11 cellular contexts compared by ENCODE assay signal in genomic region chr6:166907373-166907841, GRCh38. TPM values are rescaled to one million over a fixed set of nuclear protein-coding genes. Genes with fewer than 3 reads are reported as not detected.
DNase-seq lines count a peak whose midpoint lies in the region; ATAC-seq, FAIRE-seq and TF ChIP-seq lines count a peak whose summit lies in the region.
"Had no signal": no experiment of that assay in that cellular context is flagged by ENCODE, and none has a peak within 500 bp of the region (broad histone marks: within the 10 kb centered on the region; RNA-seq: fewer than 3 reads in every experiment).

No MANE protein-coding gene starts in this region.

- H3K27ac ChIP-seq in CD4-positive, alpha-beta memory T cell (ENCODE audit: low read depth, low read length): no peak overlapping the region
- H3K27ac ChIP-seq in kidney (ENCODE audit: low read depth in 2 of 2, low read length in 2 of 2): no peak overlapping the region
- H3K27ac ChIP-seq: pancreas, suprapubic skin had no signal

- CTCF ChIA-PET in CD4-positive, alpha-beta memory T cell (lab: Charles Lee; ENCODE audit: partially characterized antibody): interaction anchor here (1.0 to 1.5 kb wide), 2 partner anchors 83 to 231 kb away, joined by 3 read pairs; no protein-coding TSS in a partner anchor

- no peaks in the 10 kb centered on the region for H3K27me3 ChIP-seq in CD4-positive, alpha-beta memory T cell (ENCODE audit: insufficient read depth, low read length)
- H3K27me3 ChIP-seq: pancreas, suprapubic skin had no signal

- POLR2A ChIA-PET in CD4-positive, alpha-beta memory T cell (lab: Charles Lee; ENCODE audit: partially characterized antibody): interaction anchor here (1.2 kb wide), 1 partner anchor 42 kb away, joined by 3 read pairs; no protein-coding TSS in a partner anchor

- intact Hi-C loops in CD4-positive, alpha-beta memory T cell (cut with micrococcal nuclease): no loop called here
- intact Hi-C loops in kidney (cut with DNase I): no loop called here

- H3K4me1 ChIP-seq in CD4-positive, alpha-beta memory T cell (ENCODE audit: insufficient read depth, low read length): peaks cover 20% of the 10 kb centered on the region
- H3K4me1 ChIP-seq in kidney (ENCODE audit: control insufficient read depth in 1 of 2, insufficient read depth in 1 of 2, low read depth in 1 of 2, low read length in 2 of 2): no peaks in the 10 kb centered on the region
- H3K4me1 ChIP-seq: pancreas, suprapubic skin had no signal

- no peaks in the 10 kb centered on the region for H3K9me3 Mint-ChIP-seq in CD4-positive, alpha-beta memory T cell
- peaks cover 4% of the 10 kb centered on the region for H3K9me3 Mint-ChIP-seq in T-helper 1 cell treated with Interleukin-12 subunit alpha and Interleukin-12 subunit beta and Interleukin-4 antibody, amounts not matched to agents 30 μg/mL and 1 μg/mL, for 36 hours

- peak overlapping the region; percentile 43 to 87 (median 55) for H3K27ac Mint-ChIP-seq in CD4-positive, alpha-beta memory T cell
- H3K27ac Mint-ChIP-seq in T-helper 1 cell treated with Interleukin-12 subunit alpha and Interleukin-12 subunit beta and Interleukin-4 antibody, amounts not matched to agents 30 μg/mL and 1 μg/mL, for 36 hours: peak overlapping the region; percentile 69

- peaks cover 11 to 41% of the 10 kb centered on the region in 2 donors for H3K36me3 Mint-ChIP-seq in CD4-positive, alpha-beta memory T cell
- H3K36me3 Mint-ChIP-seq in T-helper 1 cell treated with Interleukin-12 subunit alpha and Interleukin-12 subunit beta and Interleukin-4 antibody, amounts not matched to agents 30 μg/mL and 1 μg/mL, for 36 hours (ENCODE audit: low read depth): peaks cover 15% of the 10 kb centered on the region

- peak in 2 of 5 donors; percentile 6 to 16 for DNase-seq in CD4-positive, alpha-beta memory T cell
- DNase-seq in GM19238 (ENCODE audit: insufficient read length, low spot score) (peak; percentile 57), RPMI8226 (no peak), kidney (no peak), HPDE6-E6E7 (ENCODE audit: extremely low spot score) (no peak), NCI-H2107 treated with DMSO at 0.1 percent for 48 hours (lab: John Stamatoyannopoulos, UW; ENCODE audit: unreplicated experiment) (no peak)
- DNase-seq: NCI-H1417, pancreas had no signal

- H3K4me3 ChIP-seq in CD4-positive, alpha-beta memory T cell (ENCODE audit: low read length in 2 of 2): no peak overlapping the region
- H3K4me3 ChIP-seq in kidney (ENCODE audit: low read length in 2 of 2): no peak overlapping the region
- H3K4me3 ChIP-seq: pancreas, suprapubic skin had no signal

- peaks cover under 1% of the 10 kb centered on the region for H3K36me3 ChIP-seq in CD4-positive, alpha-beta memory T cell (ENCODE audit: insufficient read depth, low read length)
- H3K36me3 ChIP-seq in kidney (ENCODE audit: control insufficient read depth in 1 of 2, insufficient read depth in 2 of 2, low read length in 2 of 2): no peaks in the 10 kb centered on the region
- H3K36me3 ChIP-seq: pancreas, suprapubic skin had no signal

- no peak overlapping the region for H3K9ac ChIP-seq in kidney (ENCODE audit: low read length in 2 of 2)

- no peaks in the 10 kb centered on the region for H3K9me3 ChIP-seq in CD4-positive, alpha-beta memory T cell (ENCODE audit: control insufficient read depth in 1 of 2, low read length in 2 of 2)
- H3K9me3 ChIP-seq in kidney (ENCODE audit: control insufficient read depth in 1 of 2, low read length in 2 of 2): no peaks in the 10 kb centered on the region
- H3K9me3 ChIP-seq: pancreas, suprapubic skin had no signal

- no peaks in the 10 kb centered on the region for H3K27me3 Mint-ChIP-seq in CD4-positive, alpha-beta memory T cell
- H3K27me3 Mint-ChIP-seq in T-helper 1 cell treated with Interleukin-12 subunit alpha and Interleukin-12 subunit beta and Interleukin-4 antibody, amounts not matched to agents 30 μg/mL and 1 μg/mL, for 36 hours (ENCODE audit: low read depth): no peaks in the 10 kb centered on the region

- H3K4me3 Mint-ChIP-seq in CD4-positive, alpha-beta memory T cell: peak overlapping the region in 7 of 8 donors; percentile 30 to 77 (median 66)
- H3K4me3 Mint-ChIP-seq in T-helper 1 cell treated with Interleukin-12 subunit alpha and Interleukin-12 subunit beta and Interleukin-4 antibody, amounts not matched to agents 30 μg/mL and 1 μg/mL, for 36 hours: peak overlapping the region; percentile 43

- H3K4me1 Mint-ChIP-seq in CD4-positive, alpha-beta memory T cell: peaks cover 20 to 29% (median 24%) of the 10 kb centered on the region in 4 donors
- H3K4me1 Mint-ChIP-seq in T-helper 1 cell treated with Interleukin-12 subunit alpha and Interleukin-12 subunit beta and Interleukin-4 antibody, amounts not matched to agents 30 μg/mL and 1 μg/mL, for 36 hours (ENCODE audit: low read depth): peaks cover 36% of the 10 kb centered on the region

- no peak for TF ChIP-seq CTCF in kidney (IDR thresholded peaks at IDR 0.05; ENCODE audit: borderline replicate concordance, extremely low read depth, insufficient read depth)

- peak; percentile 71 for ATAC-seq in HG03039 (IDR thresholded peaks at IDR 0.05; ENCODE audit: unreplicated experiment)

- no peak for FAIRE-seq in kidney (lab: Jason Lieb, UNC)
- FAIRE-seq: pancreas had no signal

RNA-seq across cellular contexts. Expression of gene RNASET2, which starts 48.9 kb away (rescaled TPM):
- total RNA-seq in CD4-positive, alpha-beta memory T cell: 100 to 1,000 TPM; 296 to 306 TPM
- polyA plus RNA-seq in CD4-positive, alpha-beta memory T cell: 100 to 1,000 TPM; 544 to 586 TPM
- 69.0 TPM for total RNA-seq in kidney
- 50.7 TPM for polyA plus RNA-seq in kidney (ENCODE audit: insufficient read depth, low read depth, low replicate concordance)
